ENCODE assay signal across 33 cellular contexts in the genomic region with DNA sequence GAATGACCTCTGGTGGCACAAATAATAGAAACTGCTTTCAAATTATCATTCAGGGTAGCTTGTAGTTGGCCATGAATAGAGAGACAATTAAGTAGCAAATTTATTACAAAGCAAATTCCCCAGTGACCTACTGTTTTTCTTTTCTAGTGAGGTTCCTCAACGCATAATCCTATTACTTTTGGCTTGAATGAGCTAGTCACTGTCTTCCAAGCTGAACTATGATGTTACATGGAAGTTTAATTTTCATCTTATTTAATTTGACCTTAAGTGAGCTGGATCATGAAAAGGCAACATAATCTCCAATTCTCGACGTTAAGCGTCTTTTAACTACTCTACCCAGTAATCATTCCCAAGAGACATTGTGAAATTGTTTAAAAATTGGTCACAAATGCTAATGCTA.
DNase-seq lines count a peak whose midpoint lies in the region; ATAC-seq and TF ChIP-seq lines count a peak whose summit lies in the region.
"Had no signal": no experiment of that assay in that cellular context is flagged by ENCODE, and none has a peak within 500 bp of the region (broad histone marks: within the 10 kb centered on the region; RNA-seq: fewer than 3 reads in every experiment).

No MANE protein-coding gene starts in this region.

- H3K79me2 ChIP-seq in osteoblast (ENCODE audit: insufficient read depth, low read length): no peaks in the 10 kb centered on the region

- H3K4me1 ChIP-seq in A673 (ENCODE audit: insufficient read depth, low read length, poor library complexity, severe bottlenecking): peaks cover 7% of the 10 kb centered on the region
- H3K4me1 ChIP-seq in osteoblast (ENCODE audit: insufficient read depth, low read length): no peaks in the 10 kb centered on the region
- H3K4me1 ChIP-seq: A549, BE2C, Caco-2 had no signal

- H3K4me3 ChIP-seq in A673 (ENCODE audit: low read depth, low read length, poor library complexity, severe bottlenecking) (no peak overlapping the region), osteoblast (ENCODE audit: insufficient read depth, low read length) (no peak overlapping the region)
- H3K4me3 ChIP-seq: A549; BLaER1; BLaER1 treated with 17β-estradiol and CSF1 and Interleukin-3, amounts not matched to agents 10 nM and 100 nM had no signal

- H4K20me1 ChIP-seq in osteoblast (ENCODE audit: insufficient read depth, low read length): no peaks in the 10 kb centered on the region
- H4K20me1 ChIP-seq: BLaER1; BLaER1 treated with 17β-estradiol and CSF1 and Interleukin-3, amounts not matched to agents 10 nM and 100 nM had no signal

- H3K27me3 ChIP-seq in A673 (replicated peaks; ENCODE audit: insufficient read depth, low read depth, low read length, poor library complexity) (no peaks in the 10 kb centered on the region), osteoblast (ENCODE audit: insufficient read depth, low read length) (no peaks in the 10 kb centered on the region)
- H3K27me3 ChIP-seq: BE2C; BLaER1; BLaER1 treated with 17β-estradiol and CSF1 and Interleukin-3, amounts not matched to agents 10 nM and 100 nM had no signal

- H2AFZ ChIP-seq in osteoblast (ENCODE audit: low read length): no peak overlapping the region

- H3K9me3 ChIP-seq in A673 (ENCODE audit: low read depth, low read length, poor library complexity, severe bottlenecking) (no peaks in the 10 kb centered on the region), osteoblast (ENCODE audit: low read depth, low read length) (no peaks in the 10 kb centered on the region)
- H3K9me3 ChIP-seq: A549, BE2C, Caco-2 had no signal

- H3K27ac ChIP-seq in A673 (ENCODE audit: low read depth, low read length, poor library complexity, severe bottlenecking) (no peak overlapping the region), VCaP (peak overlapping the region; percentile 56; the same call in 1 of the 2 replicates), osteoblast (ENCODE audit: low read depth, low read length) (no peak overlapping the region)
- H3K27ac ChIP-seq: 22Rv1; A549; BLaER1; BLaER1 treated with 17β-estradiol and CSF1 and Interleukin-3, amounts not matched to agents 10 nM and 100 nM; C4-2B had no signal

- H3K36me3 ChIP-seq in A673 (ENCODE audit: insufficient read depth, low read length, poor library complexity, severe bottlenecking) (no peaks in the 10 kb centered on the region), osteoblast (ENCODE audit: insufficient read depth, low read length) (no peaks in the 10 kb centered on the region)
- H3K36me3 ChIP-seq: BE2C; BLaER1; BLaER1 treated with 17β-estradiol and CSF1 and Interleukin-3, amounts not matched to agents 10 nM and 100 nM had no signal

- TF ChIP-seq CTCF in A673 (conservative IDR thresholded peaks at IDR 0.05; ENCODE audit: low read depth, low read length) (no peak), VCaP (conservative IDR thresholded peaks at IDR 0.05) (no peak), osteoblast (IDR thresholded peaks at IDR 0.05; ENCODE audit: extremely low read depth, low read depth, low read length) (no peak), omental fat pad (IDR thresholded peaks at IDR 0.05) (no peak)

- BruUV-seq in A673 (replicated peaks; lab: Mats Ljungman, UMichigan): no TSS peak

- H3K4me2 ChIP-seq in osteoblast (ENCODE audit: insufficient read depth, low read length): no peak overlapping the region
- H3K4me2 ChIP-seq: A549; BLaER1; BLaER1 treated with 17β-estradiol and CSF1 and Interleukin-3, amounts not matched to agents 10 nM and 100 nM had no signal

- POLR2A ChIA-PET in A673 (lab: Charles Lee; ENCODE audit: low non-redundant PET): no interaction called here

- intact Hi-C loops in A673 (cut with micrococcal nuclease; ENCODE audit: unreplicated experiment): no loop called here

- CTCF ChIA-PET in A673 (lab: Charles Lee): no interaction called here

- ATAC-seq in omental fat pad (ENCODE audit: low FRiP score) (no peak), HG02610 (IDR thresholded peaks at IDR 0.05; ENCODE audit: unreplicated experiment) (no peak)
- ATAC-seq: A549; CD8-positive, alpha-beta T cell had no signal

- DNase-seq in NCI-H82 (lab: John Stamatoyannopoulos, UW) (peak; percentile 3), NCI-H82 treated with DMSO at 0.1 percent for 48 hours (lab: John Stamatoyannopoulos, UW; ENCODE audit: unreplicated experiment) (no peak), A673 (ENCODE audit: low spot score) (peak; percentile 66), osteoblast (ENCODE audit: insufficient read length, low spot score, missing footprints) (peak; percentile 34), NAMALWA (ENCODE audit: low spot score) (no peak), omental fat pad (ENCODE audit: low spot score) (no peak)
- DNase-seq: 8988T; ACHN; AML-193; BE2C; C1 segment of cervical spinal cord; Caco-2; Calu3; CD4-positive, alpha-beta memory T cell; CD4-positive, alpha-beta T cell; CD4-positive, CD25-positive, alpha-beta regulatory T cell; CD8-positive, alpha-beta memory T cell; CD8-positive, alpha-beta T cell; COR-L47; DMS 273 treated with DMSO at 0.1 percent for 48 hours; DMS153; DMS53; DMS79; DMS79 treated with DMSO at 0.1 percent for 48 hours; DND-41; EL had no signal

Comparison
In these comparisons a context has a peak if more than half of its experiments do, and no peak if none do; other contexts are left out.
1. DNase-seq: peak in NCI-H82 (single experiment), A673 (single experiment) and osteoblast (single experiment); none in NCI-H82 treated with DMSO at 0.1 percent for 48 hours (single experiment), NAMALWA (single experiment) and omental fat pad (single experiment).